In genomic region chr11:3836903-3837302, GRCh38 we compare ENCODE assay signal across 10 cellular contexts. TPM values are rescaled to one million over a fixed set of nuclear protein-coding genes. Genes with fewer than 3 reads are reported as not detected.
DNase-seq lines count a peak whose midpoint lies in the region; ATAC-seq and TF ChIP-seq lines count a peak whose summit lies in the region.
"Had no signal": no experiment of that assay in that cellular context is flagged by ENCODE, and none has a peak within 500 bp of the region (broad histone marks: within the 10 kb centered on the region; RNA-seq: fewer than 3 reads in every experiment).

No MANE protein-coding gene starts in this region.

- WGBS in endodermal cell (ENCODE audit: insufficient coverage in 1 of 2, insufficient read length in 1 of 2), 2 experiments = 97% methylated on average over 4 of the region's 5 CpGs; no CpG with 5 or more reads in 1 of the 2 experiments

- peak overlapping the region; percentile 88 to 90 for H3K4me3 Mint-ChIP-seq in activated T-cell treated with anti-CD3 and anti-CD28 coated beads, Interleukin-2, amount 50 U/mL, for 72 hours
- no peak overlapping the region for H3K4me3 Mint-ChIP-seq in endodermal cell

- peak overlapping the region; percentile 97 for H3K27ac Mint-ChIP-seq in activated T-cell treated with anti-CD3 and anti-CD28 coated beads, Interleukin-2, amount 50 U/mL, for 72 hours
- no peak overlapping the region for H3K27ac Mint-ChIP-seq in endodermal cell

- H3K4me3 ChIP-seq in thoracic aorta (peak overlapping the region; percentile 6), endodermal cell (ENCODE audit: low read length) (no peak overlapping the region)

- CTCF ChIA-PET in RWPE1 (lab: Yijun Ruan, JAX) = no interaction called here

- POLR2A ChIA-PET in RWPE1 (lab: Yijun Ruan, JAX; ENCODE audit: low non-redundant PET) = no interaction called here

- ATAC-seq in activated T-cell treated with anti-CD3 and anti-CD28 coated beads, Interleukin-2, amount 50 U/mL, for 72 hours (replicated peaks in 1 of 2) = no peak
- ATAC-seq in thoracic aorta (ENCODE audit: insufficient number of reproducible peaks, low FRiP score, low read depth) = no peak

- H3K9me3 Mint-ChIP-seq in activated T-cell treated with anti-CD3 and anti-CD28 coated beads, Interleukin-2, amount 50 U/mL, for 72 hours = no peaks in the 10 kb centered on the region
- H3K9me3 Mint-ChIP-seq in endodermal cell = no peaks in the 10 kb centered on the region

- H3K27me3 ChIP-seq in layer of hippocampus (ENCODE audit: control insufficient read depth, insufficient read depth, low read length) (no peaks in the 10 kb centered on the region), thoracic aorta (replicated peaks; ENCODE audit: insufficient read depth) (no peaks in the 10 kb centered on the region), endodermal cell (ENCODE audit: control insufficient read depth, insufficient read depth, low read length, poor library complexity, severe bottlenecking) (no peaks in the 10 kb centered on the region)

- peaks cover 80% of the 10 kb centered on the region for H3K4me1 Mint-ChIP-seq in activated T-cell treated with anti-CD3 and anti-CD28 coated beads, Interleukin-2, amount 50 U/mL, for 72 hours (ENCODE audit: low read depth)
- peaks cover 34% of the 10 kb centered on the region for H3K4me1 Mint-ChIP-seq in endodermal cell

- H3K4me1 ChIP-seq in thoracic aorta (ENCODE audit: control insufficient read depth in 1 of 2, low read depth in 2 of 2) (peaks cover 29 to 54% of the 10 kb centered on the region in 2 donors), endodermal cell (ENCODE audit: control insufficient read depth, insufficient read depth, low read length) (peaks cover 19% of the 10 kb centered on the region)

- no peaks in the 10 kb centered on the region for H3K9me3 ChIP-seq in thoracic aorta
- H3K9me3 ChIP-seq in endodermal cell (ENCODE audit: control insufficient read depth, low read length) = no peaks in the 10 kb centered on the region

- H3K36me3 Mint-ChIP-seq in activated T-cell treated with anti-CD3 and anti-CD28 coated beads, Interleukin-2, amount 50 U/mL, for 72 hours (ENCODE audit: insufficient read depth in 2 of 2) = peaks cover 27 to 41% of the 10 kb centered on the region in 2 donors
- H3K36me3 Mint-ChIP-seq in endodermal cell (ENCODE audit: low read depth) = peaks cover 11% of the 10 kb centered on the region

- peak overlapping the region; percentile 58 for H3K27ac ChIP-seq in layer of hippocampus (ENCODE audit: low read depth, low read length)
- no peak overlapping the region for H3K27ac ChIP-seq in thoracic aorta
- no peak overlapping the region for H3K27ac ChIP-seq in RWPE1
- no peak overlapping the region for H3K27ac ChIP-seq in endodermal cell (ENCODE audit: low read depth, low read length)
- H3K27ac ChIP-seq: 22Rv1, KMS-11 had no signal

- DNase-seq in NK-92 treated with Interleukin-12 subunit alpha and Interleukin-12 subunit beta, amount 100 ng/mL, for 24 hours (lab: John Stamatoyannopoulos, UW) = peak; percentile 44
- DNase-seq in NK-92 (lab: John Stamatoyannopoulos, UW; ENCODE audit: unreplicated experiment) = no peak
- peak; percentile 48 to 49 for DNase-seq in activated T-cell treated with anti-CD3 and anti-CD28 coated beads, Interleukin-2, amount 50 U/mL, for 72 hours
- no peak for DNase-seq in thoracic aorta (ENCODE audit: low spot score)
- no peak for DNase-seq in RWPE1 (ENCODE audit: low spot score)
- DNase-seq in DMS 273 (lab: John Stamatoyannopoulos, UW; ENCODE audit: unreplicated experiment) = no peak
- DNase-seq in endodermal cell = no peak

- no peaks in the 10 kb centered on the region for H3K27me3 Mint-ChIP-seq in activated T-cell treated with anti-CD3 and anti-CD28 coated beads, Interleukin-2, amount 50 U/mL, for 72 hours (ENCODE audit: low read depth)
- H3K27me3 Mint-ChIP-seq in endodermal cell (ENCODE audit: insufficient read depth) = no peaks in the 10 kb centered on the region

- no peak overlapping the region for H3K9ac ChIP-seq in endodermal cell (ENCODE audit: extremely low read depth, low read length, poor library complexity, severe bottlenecking)
- H3K9ac ChIP-seq: KMS-11 had no signal

- H3K36me3 ChIP-seq in thoracic aorta (no peaks in the 10 kb centered on the region), endodermal cell (ENCODE audit: control insufficient read depth, insufficient read depth, low read length) (peaks cover 33% of the 10 kb centered on the region)

- TF ChIP-seq CTCF in thoracic aorta (IDR thresholded peaks at IDR 0.05) = no peak
- no peak for TF ChIP-seq CTCF in RWPE1 (conservative IDR thresholded peaks at IDR 0.05; ENCODE audit: low read depth)
- TF ChIP-seq CTCF in endodermal cell (conservative IDR thresholded peaks at IDR 0.05) = no peak

RNA-seq across cellular contexts. Expression of gene RHOG, which starts 3.9 kb away (rescaled TPM):
- 100 to 1,000 TPM; 196 to 215 TPM for total RNA-seq in activated T-cell treated with anti-CD3 and anti-CD28 coated beads, Interleukin-2, amount 50 U/mL, for 72 hours
- total RNA-seq in thoracic aorta (10 to 100 TPM; 49.4 to 69.7 TPM), endodermal cell (10 to 100 TPM; 25.5 to 27.6 TPM)
- 28.0 TPM for polyA plus RNA-seq in endodermal cell (2013, experiment 1 of 2)
- 27.2 TPM for polyA plus RNA-seq in endodermal cell (2013, experiment 2 of 2)

RNA-seq across cellular contexts. Expression of gene STIM1, which starts 18.6 kb away (rescaled TPM):
- 100 to 1,000 TPM; 129 to 157 TPM for total RNA-seq in activated T-cell treated with anti-CD3 and anti-CD28 coated beads, Interleukin-2, amount 50 U/mL, for 72 hours
- 10 to 100 TPM; 53.8 to 63.0 TPM for total RNA-seq in thoracic aorta
- total RNA-seq in endodermal cell = 10 to 100 TPM; 20.9 to 27.9 TPM
- 22.2 TPM for polyA plus RNA-seq in endodermal cell (2013, experiment 1 of 2)
- 20.2 TPM for polyA plus RNA-seq in endodermal cell (2013, experiment 2 of 2)

RNA-seq across cellular contexts. Expression of gene PGAP2, which starts 28.5 kb away (rescaled TPM):
- 10 to 100 TPM; 37.6 to 45.9 TPM for total RNA-seq in activated T-cell treated with anti-CD3 and anti-CD28 coated beads, Interleukin-2, amount 50 U/mL, for 72 hours
- 10 to 100 TPM in 1 of 2 donors, 1 to 10 TPM in 1; 4.4 to 22.5 TPM for total RNA-seq in thoracic aorta
- total RNA-seq in endodermal cell = 10 to 100 TPM; 38.5 to 52.2 TPM
- polyA plus RNA-seq in endodermal cell (2013, experiment 1 of 2) = 28.7 TPM
- 21.7 TPM for polyA plus RNA-seq in endodermal cell (2013, experiment 2 of 2)

RNA-seq across cellular contexts. Expression of gene NUP98, which starts 39.5 kb away (rescaled TPM):
- 100 to 1,000 TPM; 141 to 149 TPM for total RNA-seq in activated T-cell treated with anti-CD3 and anti-CD28 coated beads, Interleukin-2, amount 50 U/mL, for 72 hours
- total RNA-seq in thoracic aorta (100 to 1,000 TPM; 135 to 216 TPM), endodermal cell (10 to 100 TPM; 81.6 to 92.6 TPM)
- polyA plus RNA-seq in endodermal cell (2013, experiment 1 of 2) = 78.1 TPM
- polyA plus RNA-seq in endodermal cell (2013, experiment 2 of 2) = 68.1 TPM

Comparison
In these comparisons a context has a peak if more than half of its experiments do, and no peak if none do; other contexts are left out.
1. DNase-seq: peak in NK-92 treated with Interleukin-12 subunit alpha and Interleukin-12 subunit beta, amount 100 ng/mL, for 24 hours (single experiment) and activated T-cell treated with anti-CD3 and anti-CD28 coated beads, Interleukin-2, amount 50 U/mL, for 72 hours (2 of 2); none in NK-92 (single experiment), thoracic aorta (single experiment), RWPE1 (single experiment), DMS 273 (single experiment) and endodermal cell (single experiment).